In the genomic region with DNA sequence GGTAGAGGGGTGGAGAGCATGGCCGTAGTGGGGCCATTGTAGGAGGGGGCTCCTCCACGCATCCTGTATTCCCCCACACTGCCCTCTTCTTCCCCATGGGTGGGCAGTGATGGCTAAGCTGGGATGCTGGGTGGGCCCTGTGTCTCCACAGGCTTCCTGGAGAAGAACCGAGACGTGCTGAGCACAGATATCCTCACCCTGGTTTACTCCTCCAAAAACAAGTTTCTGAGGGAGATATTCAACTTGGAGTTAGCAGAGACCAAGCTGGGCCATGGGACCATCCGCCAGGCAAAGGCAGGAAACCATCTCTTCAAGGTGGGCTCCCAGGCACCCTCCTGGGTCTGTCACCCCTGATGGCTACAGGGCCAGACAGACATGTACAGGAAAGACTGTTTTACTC, we compare ENCODE assay signal across 20 cellular contexts. TPM values are rescaled to one million over a fixed set of nuclear protein-coding genes. Genes with fewer than 3 reads are reported as not detected.
"Had no signal": no experiment of that assay in that cellular context is flagged by ENCODE, and none has a peak within 500 bp of the region (broad histone marks: within the 10 kb centered on the region; RNA-seq: fewer than 3 reads in every experiment).

No MANE protein-coding gene starts in this region.

- H3K27me3 Mint-ChIP-seq: activated CD4-positive, alpha-beta memory T cell treated with anti-CD3 and anti-CD28 coated beads for 36 hours; activated CD4-positive, alpha-beta T cell treated with anti-CD3 and anti-CD28 coated beads for 36 hours; activated naive CD4-positive, alpha-beta T cell treated with anti-CD3 and anti-CD28 coated beads, Interleukin-2, amount 50 U/mL, for 24 hours had no signal

- H3K36me3 Mint-ChIP-seq: activated CD4-positive, alpha-beta memory T cell treated with anti-CD3 and anti-CD28 coated beads for 36 hours; activated CD8-positive, alpha-beta memory T cell treated with anti-CD3 and anti-CD28 coated beads, Interleukin-2, amount 10 ng/mL, durations not matched to agents 7 days and 5 days; activated naive CD4-positive, alpha-beta T cell treated with anti-CD3 and anti-CD28 coated beads, Interleukin-2, amount 50 U/mL, for 24 hours had no signal

- DNase-seq: activated CD4-positive, alpha-beta T cell treated with anti-CD3 and anti-CD28 coated beads for 36 hours; activated CD8-positive, alpha-beta memory T cell treated with anti-CD3 and anti-CD28 coated beads, Interleukin-2, amount 10 ng/mL, durations not matched to agents 7 days and 5 days; heart right ventricle; left cardiac atrium; midbrain; SK-N-SH; small intestine; stimulated activated CD4-positive, alpha-beta T cell treated with anti-CD3 and anti-CD28 coated beads, Interleukin-4, amount 100 ng/mL, for 4 hours; stimulated activated naive CD8-positive, alpha-beta T cell treated with anti-CD3 and anti-CD28 coated beads, Interleukin-15, Interleukin-2, amounts not matched to agents 100 U/mL and 50 U/mL, for 24 hours; T-helper 1 cell; T1000 had no signal

- H3K4me3 Mint-ChIP-seq: activated CD4-positive, alpha-beta memory T cell treated with anti-CD3 and anti-CD28 coated beads for 36 hours; activated CD4-positive, alpha-beta T cell treated with anti-CD3 and anti-CD28 coated beads for 36 hours; activated CD8-positive, alpha-beta memory T cell treated with anti-CD3 and anti-CD28 coated beads, Interleukin-2, amount 10 ng/mL, durations not matched to agents 7 days and 5 days; activated naive CD4-positive, alpha-beta T cell treated with anti-CD3 and anti-CD28 coated beads, Interleukin-2, amount 50 U/mL, for 24 hours; activated T-helper 1 cell treated with anti-CD3 and anti-CD28 coated beads, Interleukin-12 subunit alpha, Interleukin-12 subunit beta, Interleukin-2, Interleukin-4 antibody, amounts not matched to agents 30 ng/mL and 10 ng/mL and 1 ng/mL, durations not matched to agents 14 hours and 24 hours and 36 hours had no signal

- H3K9me3 Mint-ChIP-seq: activated CD4-positive, alpha-beta memory T cell treated with anti-CD3 and anti-CD28 coated beads for 36 hours; activated naive CD4-positive, alpha-beta T cell treated with anti-CD3 and anti-CD28 coated beads, Interleukin-2, amount 50 U/mL, for 24 hours; activated T-helper 1 cell treated with anti-CD3 and anti-CD28 coated beads, Interleukin-12 subunit alpha, Interleukin-12 subunit beta, Interleukin-2, Interleukin-4 antibody, amounts not matched to agents 30 ng/mL and 10 ng/mL and 1 ng/mL, durations not matched to agents 14 hours and 24 hours and 36 hours had no signal

- H3K27ac Mint-ChIP-seq: activated CD4-positive, alpha-beta memory T cell treated with anti-CD3 and anti-CD28 coated beads for 36 hours; activated CD4-positive, alpha-beta T cell treated with anti-CD3 and anti-CD28 coated beads for 36 hours; activated CD8-positive, alpha-beta memory T cell treated with anti-CD3 and anti-CD28 coated beads, Interleukin-2, amount 10 ng/mL, durations not matched to agents 7 days and 5 days; activated naive CD4-positive, alpha-beta T cell treated with anti-CD3 and anti-CD28 coated beads, Interleukin-2, amount 50 U/mL, for 24 hours; activated T-helper 1 cell treated with anti-CD3 and anti-CD28 coated beads, Interleukin-12 subunit alpha, Interleukin-12 subunit beta, Interleukin-2, Interleukin-4 antibody, amounts not matched to agents 30 ng/mL and 10 ng/mL and 1 ng/mL, durations not matched to agents 14 hours and 24 hours and 36 hours had no signal

- H3K9ac ChIP-seq: SK-N-SH had no signal

- H3K36me3 ChIP-seq: adrenal gland, gastroesophageal sphincter, heart right ventricle, right atrium auricular region had no signal

- H3K4me3 ChIP-seq: adrenal gland, gastroesophageal sphincter, heart right ventricle, lung, right atrium auricular region had no signal

- H3K4me1 ChIP-seq: adrenal gland, gastroesophageal sphincter, right atrium auricular region had no signal

- H3K27me3 ChIP-seq: adrenal gland, gastroesophageal sphincter, heart right ventricle, right atrium auricular region had no signal

- H3K4me1 Mint-ChIP-seq: activated CD8-positive, alpha-beta memory T cell treated with anti-CD3 and anti-CD28 coated beads, Interleukin-2, amount 10 ng/mL, durations not matched to agents 7 days and 5 days had no signal

- H3K4me2 ChIP-seq: SK-N-SH had no signal

- H3K9me3 ChIP-seq: adrenal gland, gastroesophageal sphincter, heart right ventricle, right atrium auricular region, SK-N-SH had no signal

- H3K27ac ChIP-seq: adrenal gland, gastroesophageal sphincter, heart right ventricle, right atrium auricular region had no signal

- FAIRE-seq: endometrium, small intestine had no signal

- ATAC-seq: activated CD4-positive, alpha-beta T cell treated with anti-CD3 and anti-CD28 coated beads for 36 hours; activated CD8-positive, alpha-beta memory T cell treated with anti-CD3 and anti-CD28 coated beads, Interleukin-2, amount 10 ng/mL, durations not matched to agents 7 days and 5 days; gastroesophageal sphincter; heart right ventricle; left cardiac atrium; stimulated activated naive CD8-positive, alpha-beta T cell treated with anti-CD3 and anti-CD28 coated beads, Interleukin-15, Interleukin-2, amounts not matched to agents 100 U/mL and 50 U/mL, for 24 hours had no signal

RNA-seq across cellular contexts. Expression of gene MYO7B, which starts 52.8 kb away (rescaled TPM):
- total RNA-seq: myocyte had no signal

RNA-seq across cellular contexts. Expression of gene GPR17, which starts 57.7 kb away (rescaled TPM):
- total RNA-seq: activated CD4-positive, alpha-beta memory T cell treated with anti-CD3 and anti-CD28 coated beads for 36 hours; activated CD4-positive, alpha-beta T cell treated with anti-CD3 and anti-CD28 coated beads for 36 hours; activated CD8-positive, alpha-beta memory T cell treated with anti-CD3 and anti-CD28 coated beads, Interleukin-2, amount 10 ng/mL, durations not matched to agents 7 days and 5 days; activated T-helper 1 cell treated with anti-CD3 and anti-CD28 coated beads, Interleukin-12 subunit alpha, Interleukin-12 subunit beta, Interleukin-2, Interleukin-4 antibody, amounts not matched to agents 30 ng/mL and 10 ng/mL and 1 ng/mL, durations not matched to agents 14 hours and 24 hours and 36 hours; myocyte had no signal
